16 cellular contexts compared by ENCODE assay signal in the genomic region with DNA sequence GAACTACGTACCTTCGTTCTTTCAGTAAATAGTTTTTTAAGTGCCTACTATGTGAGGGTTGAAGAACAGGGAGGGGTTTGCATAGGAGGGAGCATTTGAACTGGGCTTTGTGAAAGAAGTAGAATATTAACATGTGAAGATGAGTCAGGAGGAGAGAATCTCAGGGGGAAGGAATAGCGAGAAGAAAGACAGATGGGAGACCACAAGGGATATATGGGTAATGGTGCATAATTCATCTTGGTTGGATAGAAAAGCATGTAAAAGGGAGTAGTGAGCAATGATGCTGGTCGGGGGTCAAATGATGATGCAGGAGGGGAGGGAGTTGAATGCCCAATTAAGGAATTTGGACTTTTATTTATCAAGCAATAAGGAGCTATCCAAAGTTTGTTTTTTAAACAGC.
"Had no signal": no experiment of that assay in that cellular context is flagged by ENCODE, and none has a peak within 500 bp of the region (broad histone marks: within the 10 kb centered on the region; RNA-seq: fewer than 3 reads in every experiment).

No MANE protein-coding gene starts in this region.

- H3K4me3 Mint-ChIP-seq: activated CD8-positive, alpha-beta T cell treated with anti-CD3 and anti-CD28 coated beads for 36 hours; memory B cell; natural killer cell treated with Interleukin-12 subunit alpha and Interleukin-12 subunit beta and Interleukin-15 and Interleukin-18, amount 100 ng/mL, for 72 hours had no signal

- DNase-seq: activated CD4-positive, alpha-beta T cell treated with anti-CD3 and anti-CD28 coated beads for 4 hours; activated CD8-positive, alpha-beta memory T cell treated with anti-CD3 and anti-CD28 coated beads, Interleukin-2, amount 50 U/mL, for 4 hours; activated CD8-positive, alpha-beta T cell treated with anti-CD3 and anti-CD28 coated beads for 36 hours; activated naive CD4-positive, alpha-beta T cell treated with Interleukin-2 at 50 U/mL for 16 hours; effector memory CD4-positive, alpha-beta T cell; head of caudate nucleus; left ventricle myocardium inferior; occipital lobe; sigmoid colon; stimulated activated CD4-positive, alpha-beta T cell treated with anti-CD3 and anti-CD28 coated beads, Interleukin-12 subunit alpha, Interleukin-12 subunit beta, amount 100 ng/mL, for 4 hours; stimulated activated naive CD4-positive, alpha-beta T cell; upper lobe of left lung; WERI-Rb-1 had no signal

- H3K9me3 ChIP-seq: left ventricle myocardium inferior, sigmoid colon, upper lobe of left lung had no signal

- ATAC-seq: activated CD8-positive, alpha-beta T cell treated with anti-CD3 and anti-CD28 coated beads for 36 hours; natural killer cell treated with Interleukin-12 subunit alpha and Interleukin-12 subunit beta and Interleukin-15 and Interleukin-18, amount 100 ng/mL, for 72 hours had no signal

- H3K9me3 Mint-ChIP-seq: activated CD8-positive, alpha-beta T cell treated with anti-CD3 and anti-CD28 coated beads for 36 hours; memory B cell had no signal

- H3K27me3 ChIP-seq: sigmoid colon, upper lobe of left lung had no signal

- H3K36me3 ChIP-seq: sigmoid colon had no signal

- H3K27ac Mint-ChIP-seq: memory B cell; natural killer cell treated with Interleukin-12 subunit alpha and Interleukin-12 subunit beta and Interleukin-15 and Interleukin-18, amount 100 ng/mL, for 72 hours had no signal

- H3K27ac ChIP-seq: epithelial cell of prostate, sigmoid colon, upper lobe of left lung, WERI-Rb-1 had no signal

- H3K4me3 ChIP-seq: left ventricle myocardium inferior, sigmoid colon, upper lobe of left lung had no signal

- H3K27me3 Mint-ChIP-seq: activated CD8-positive, alpha-beta T cell treated with anti-CD3 and anti-CD28 coated beads for 36 hours; memory B cell had no signal

- H3K4me1 ChIP-seq: left ventricle myocardium inferior, sigmoid colon, upper lobe of left lung had no signal
